In genomic region chr10:81959016-81959415, GRCh38 we compare ENCODE assay signal across 9 cellular contexts.
"Had no signal": no experiment of that assay in that cellular context is flagged by ENCODE, and none has a peak within 500 bp of the region (broad histone marks: within the 10 kb centered on the region; RNA-seq: fewer than 3 reads in every experiment).

No MANE protein-coding gene starts in this region.

- H3K4me3 ChIP-seq: K562 had no signal

- H3K27me3 Mint-ChIP-seq: IgD-negative memory B cell had no signal

- H3K4me1 Mint-ChIP-seq: IgD-negative memory B cell had no signal

- H3K27ac ChIP-seq: HL-60, KMS-11 had no signal

- H3K4me3 Mint-ChIP-seq: IgD-negative memory B cell had no signal

- H3K36me3 Mint-ChIP-seq: IgD-negative memory B cell had no signal

- H3K4me2 ChIP-seq: KMS-11 had no signal

- H3K27ac Mint-ChIP-seq: IgD-negative memory B cell had no signal

- ATAC-seq: HepG2, K562 had no signal

- FAIRE-seq: HepG2, HTR-8/SVneo, K562 had no signal

- H3K9ac ChIP-seq: KMS-11 had no signal

- DNase-seq: IMR-90, KBM-7, KG1 had no signal
